ENCODE assay signal across 8 cellular contexts in the genomic region with DNA sequence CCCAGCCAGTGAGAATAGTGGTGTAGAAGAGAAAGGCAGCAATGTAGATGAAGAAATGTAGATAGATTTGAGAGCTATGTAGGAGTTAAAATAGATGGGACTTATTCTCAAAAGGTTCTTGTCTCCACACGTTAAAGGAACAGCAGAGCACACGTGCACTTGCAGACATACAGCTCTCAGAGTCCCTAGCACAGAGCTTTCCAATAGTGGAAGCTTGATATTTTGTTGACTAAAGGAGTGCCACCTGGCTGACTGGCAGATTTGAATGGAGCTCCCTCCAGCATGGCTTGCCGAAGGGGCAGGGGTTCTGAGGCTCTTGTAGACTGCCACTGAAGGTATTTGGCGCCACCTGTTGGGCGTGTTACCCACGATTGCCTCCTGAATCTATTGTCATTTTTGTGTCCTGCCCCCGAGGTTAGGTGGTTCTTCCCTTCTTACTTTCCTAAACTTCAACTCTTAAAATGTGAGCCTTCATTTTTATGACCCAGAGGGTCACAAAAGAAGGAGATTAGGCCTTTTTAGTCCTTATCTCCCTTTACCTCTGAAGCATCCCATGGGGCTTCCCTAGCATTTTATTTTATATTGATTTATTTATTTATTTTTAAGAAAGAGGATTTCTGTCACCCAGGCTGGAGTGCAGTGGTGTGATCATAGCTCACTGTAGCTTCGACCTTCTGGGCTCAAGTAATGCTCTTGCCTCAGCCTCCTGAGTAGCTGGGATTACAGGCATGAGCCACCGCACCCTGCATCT. TPM values are rescaled to one million over a fixed set of nuclear protein-coding genes. Genes with fewer than 3 reads are reported as not detected.
DNase-seq lines count a peak whose midpoint lies in the region; ATAC-seq lines count a peak whose summit lies in the region.

No MANE protein-coding gene starts in this region.

- DNase-seq in C1 segment of cervical spinal cord (lab: John Stamatoyannopoulos, UW) = peak in 12 of 14 donors; percentile 22 to 82 (median 56)
- peak; percentile 75 for DNase-seq in NCI-H146 treated with DMSO at 0.1 percent for 48 hours (lab: John Stamatoyannopoulos, UW; ENCODE audit: unreplicated experiment)
- DNase-seq in SW480 (ENCODE audit: low spot score) = peak; percentile 87
- DNase-seq in activated naive CD8-positive, alpha-beta T cell treated with anti-CD3 and anti-CD28 coated beads for 36 hours = peak; percentile 84
- DNase-seq in cardiac septum (ENCODE audit: low spot score) = peak; percentile 93
- DNase-seq in renal cortical epithelial cell (ENCODE audit: low read depth) = peak; percentile 86
- no peak for DNase-seq in epidermal melanocyte (ENCODE audit: insufficient read length, low spot score)

- peaks cover 21% of the 10 kb centered on the region for H3K36me3 Mint-ChIP-seq in activated naive CD8-positive, alpha-beta T cell treated with anti-CD3 and anti-CD28 coated beads for 36 hours

- no peaks in the 10 kb centered on the region for H3K9me3 Mint-ChIP-seq in activated naive CD8-positive, alpha-beta T cell treated with anti-CD3 and anti-CD28 coated beads for 36 hours

- H3K27me3 Mint-ChIP-seq in activated naive CD8-positive, alpha-beta T cell treated with anti-CD3 and anti-CD28 coated beads for 36 hours = no peaks in the 10 kb centered on the region

- intact Hi-C loops in cardiac septum (cut with DNase I) = loop anchor here (1.0 to 5.0 kb wide), 2 partner anchors 33 to 52 kb away; a partner anchor contains a TSS

- H3K4me3 Mint-ChIP-seq in activated naive CD8-positive, alpha-beta T cell treated with anti-CD3 and anti-CD28 coated beads for 36 hours = no peak overlapping the region

- ATAC-seq in GM21723 (IDR thresholded peaks at IDR 0.05; ENCODE audit: unreplicated experiment) = peak; percentile 50

- peak overlapping the region; percentile 54 for H3K27ac Mint-ChIP-seq in activated naive CD8-positive, alpha-beta T cell treated with anti-CD3 and anti-CD28 coated beads for 36 hours

- H3K4me1 Mint-ChIP-seq in activated naive CD8-positive, alpha-beta T cell treated with anti-CD3 and anti-CD28 coated beads for 36 hours = peaks cover 27% of the 10 kb centered on the region

RNA-seq across cellular contexts. Expression of a gene that starts 16.4 kb away (rescaled TPM):
- 100 to 1,000 TPM; 298 to 335 TPM for total RNA-seq in activated naive CD8-positive, alpha-beta T cell treated with anti-CD3 and anti-CD28 coated beads for 36 hours
- total RNA-seq in cardiac septum (88.7 TPM), renal cortical epithelial cell (47.8 and 107 TPM in 2 replicates)

RNA-seq across cellular contexts. Expression of a gene that starts 24.6 kb away (rescaled TPM):
- 1 to 10 TPM; 9.8 to 9.9 TPM for total RNA-seq in activated naive CD8-positive, alpha-beta T cell treated with anti-CD3 and anti-CD28 coated beads for 36 hours
- total RNA-seq in cardiac septum = 1.6 TPM
- 0.55 and 1.6 TPM in 2 replicates for total RNA-seq in renal cortical epithelial cell

RNA-seq across cellular contexts. Expression of a gene that starts 31.9 kb away (rescaled TPM):
- 10 to 100 TPM; 15.8 to 16.9 TPM for total RNA-seq in activated naive CD8-positive, alpha-beta T cell treated with anti-CD3 and anti-CD28 coated beads for 36 hours
- total RNA-seq in cardiac septum (13.7 TPM), renal cortical epithelial cell (1.9 and 6.1 TPM in 2 replicates)

RNA-seq across cellular contexts. Expression of a gene that starts 44.0 kb away (rescaled TPM):
- total RNA-seq in activated naive CD8-positive, alpha-beta T cell treated with anti-CD3 and anti-CD28 coated beads for 36 hours = 1 to 10 TPM; 4.6 to 6.1 TPM
- total RNA-seq in cardiac septum = 7.9 TPM
- 2.1 and 18.9 TPM in 2 replicates for total RNA-seq in renal cortical epithelial cell
